In genomic region chr6:164037165-164037564, GRCh38 we compare ENCODE assay signal across 20 cellular contexts.
"Had no signal": no experiment of that assay in that cellular context is flagged by ENCODE, and none has a peak within 500 bp of the region (broad histone marks: within the 10 kb centered on the region; RNA-seq: fewer than 3 reads in every experiment).

No MANE protein-coding gene starts in this region.

- H2AFZ ChIP-seq: parathyroid adenoma had no signal

- H3K27ac ChIP-seq: colonic mucosa, foreskin keratinocyte, parathyroid adenoma, prostate gland, right lobe of liver, testis, upper lobe of right lung, vagina had no signal

- ATAC-seq: foreskin keratinocyte; left colon; mucosa of descending colon; right lobe of liver; stimulated activated naive B cell treated with anti-CD40 and anti-IgM and Interleukin-4, amounts not matched to agents 10 μg/mL and 1 μg/mL and 100 μg/mL, for 72 hours; stimulated activated naive CD8-positive, alpha-beta T cell treated with anti-CD3 and anti-CD28 coated beads, Interleukin-15, amount 100 ng/mL, for 72 hours; upper lobe of right lung had no signal

- FAIRE-seq: endothelial cell of umbilical vein had no signal

- H3K4me3 ChIP-seq: colonic mucosa, mucosa of descending colon, prostate gland, right lobe of liver, testis, tibial nerve, upper lobe of right lung, vagina had no signal

- H3K27me3 ChIP-seq: colonic mucosa, foreskin keratinocyte, right lobe of liver, testis, tibial nerve, upper lobe of right lung, vagina had no signal

- DNase-seq: colonic mucosa; effector CD4-positive, alpha-beta T cell; endodermal cell; erythroblast; foreskin keratinocyte; hippocampal formation; left colon; mucosa of descending colon; right lobe of liver; stimulated activated CD4-positive, alpha-beta T cell treated with anti-CD3 and anti-CD28 coated beads, Interleukin-2, amount 100 ng/mL, for 24 hours; stimulated activated CD4-positive, alpha-beta T cell treated with anti-CD3 and anti-CD28 coated beads, Interleukin-4, amount 100 ng/mL, for 4 hours; stimulated activated naive B cell treated with anti-CD40 and anti-IgM and Interleukin-4, amounts not matched to agents 10 μg/mL and 1 μg/mL and 100 μg/mL, for 72 hours; stimulated activated naive CD8-positive, alpha-beta T cell treated with anti-CD3 and anti-CD28 coated beads, Interleukin-15, amount 100 ng/mL, for 72 hours; testis; upper lobe of right lung had no signal

- H3K79me2 ChIP-seq: parathyroid adenoma had no signal

- H3K36me3 ChIP-seq: colonic mucosa, prostate gland, right lobe of liver, tibial nerve, upper lobe of right lung, vagina had no signal

- H3K9ac ChIP-seq: parathyroid adenoma had no signal

- H3K4me1 ChIP-seq: colonic mucosa, foreskin keratinocyte, parathyroid adenoma, prostate gland, right lobe of liver, testis, tibial nerve, upper lobe of right lung, vagina had no signal

- H3K9me3 ChIP-seq: colonic mucosa, prostate gland, right lobe of liver, testis, tibial nerve, upper lobe of right lung, vagina had no signal
